In the genomic region with DNA sequence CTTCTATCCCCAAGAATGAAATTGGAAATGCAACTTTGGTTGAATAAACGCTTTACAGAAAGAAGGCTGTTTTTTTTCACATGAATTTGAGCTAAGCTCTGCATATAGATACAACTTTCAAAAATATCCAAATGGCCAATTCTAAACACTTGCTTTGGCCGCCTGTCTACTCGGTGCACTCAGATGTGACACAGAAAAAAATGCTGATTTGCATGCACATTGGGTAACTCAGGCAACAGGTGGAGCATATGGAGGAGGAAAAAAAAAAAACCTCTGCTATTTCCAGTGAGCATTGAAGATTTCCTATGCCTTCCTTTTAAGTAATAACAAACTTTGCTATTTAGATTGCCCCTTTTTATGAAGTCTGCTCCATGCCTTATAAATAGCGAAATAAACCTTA, we compare ENCODE assay signal across 8 cellular contexts.
"Had no signal": no experiment of that assay in that cellular context is flagged by ENCODE, and none has a peak within 500 bp of the region (broad histone marks: within the 10 kb centered on the region; RNA-seq: fewer than 3 reads in every experiment).

No MANE protein-coding gene starts in this region.

- H3K4me1 ChIP-seq: gastrocnemius medialis, stomach had no signal

- H3K27me3 ChIP-seq: gastrocnemius medialis, hepatocyte, ovary, stomach had no signal

- H3K27ac ChIP-seq: gastrocnemius medialis, hepatocyte, ovary, stomach, thoracic aorta had no signal

- DNase-seq: effector memory CD4-positive, alpha-beta T cell; gastrocnemius medialis; ovary; stimulated activated CD4-positive, alpha-beta T cell treated with anti-CD3 and anti-CD28 coated beads, Interleukin-15, amount 100 ng/mL, for 24 hours; stimulated activated CD4-positive, alpha-beta T cell treated with anti-CD3 and anti-CD28 coated beads, Interleukin-4, amount 100 ng/mL, for 24 hours; stomach had no signal

- H3K36me3 ChIP-seq: gastrocnemius medialis, ovary, stomach, thoracic aorta had no signal

- ATAC-seq: gastrocnemius medialis had no signal

- H3K9me3 ChIP-seq: gastrocnemius medialis, ovary, stomach, thoracic aorta had no signal

- H3K4me3 ChIP-seq: gastrocnemius medialis, hepatocyte, ovary, stomach, thoracic aorta had no signal
